1 cellular context compared by ENCODE assay signal in genomic region chr17:61862975-61863800, GRCh38.
TF ChIP-seq lines count a peak whose summit lies in the region.

TSS of gene BRIP1 (minus strand) at chr17:61863528. CDS start at chr17:61861539, 1,989 bp downstream.

TF ChIP-seq in HepG2, 621 proteins besides CTCF, POLR2A, EP300 and RAD21 (continued from another document):
- TF ChIP-seq ZBTB49 (CRISPR knock-in tag; IDR thresholded peaks at IDR 0.05; ENCODE audit: borderline replicate concordance) (no peak), SIX4 (CRISPR knock-in tag; IDR thresholded peaks at IDR 0.05) (no peak), RAD51 (IDR thresholded peaks at IDR 0.05; ENCODE audit: borderline replicate concordance) (no peak), ZNF740 (CRISPR knock-in tag; IDR thresholded peaks at IDR 0.05) (no peak), GABPB1 (CRISPR knock-in tag; IDR thresholded peaks at IDR 0.05) (peak; percentile 63), SOX13 (IDR thresholded peaks at IDR 0.05) (no peak), SOX13 (CRISPR knock-in tag; conservative IDR thresholded peaks at IDR 0.05 in 1 of 2, IDR thresholded peaks at IDR 0.05 in 1 of 2) (no peak)
TF ChIP-seq in HepG2: peak in this region for 230.
